In the genomic region with DNA sequence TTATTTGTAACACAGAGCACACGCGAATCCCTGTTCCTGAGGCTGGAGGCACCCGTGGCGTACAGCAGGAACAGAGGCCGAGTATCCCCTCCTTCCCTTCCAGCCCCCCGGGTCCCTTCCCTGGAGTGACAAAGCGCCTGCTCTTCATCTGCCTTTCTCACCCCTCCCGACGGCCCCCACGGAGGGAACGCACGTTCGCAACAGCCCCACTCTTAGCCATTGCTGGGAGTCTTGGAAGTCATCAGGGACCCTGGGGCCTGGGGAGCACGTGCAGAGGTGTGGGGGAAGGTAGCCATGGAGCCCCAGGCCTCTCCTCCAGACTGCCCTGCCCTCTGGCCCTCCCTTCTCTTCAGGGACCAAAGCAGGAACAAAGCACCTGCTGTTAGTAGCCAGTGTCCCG, we compare ENCODE assay signal across 1 cellular context.
TF ChIP-seq lines count a peak whose summit lies in the region.

No MANE protein-coding gene starts in this region.

TF ChIP-seq in HepG2, 621 proteins besides CTCF, POLR2A, EP300 and RAD21:
- TF ChIP-seq DPF2 (CRISPR knock-in tag; IDR thresholded peaks at IDR 0.05; ENCODE audit: borderline replicate concordance, low read depth) (no peak), ZNF17 (CRISPR knock-in tag; IDR thresholded peaks at IDR 0.05) (no peak), HDAC6 (IDR thresholded peaks at IDR 0.05; ENCODE audit: low read depth, low read length) (no peak), ATRX (CRISPR knock-in tag; IDR thresholded peaks at IDR 0.05; ENCODE audit: borderline replicate concordance) (no peak), ZNF670 (CRISPR knock-in tag; IDR thresholded peaks at IDR 0.05; ENCODE audit: borderline replicate concordance) (no peak)
- TF ChIP-seq, protein P1, sequence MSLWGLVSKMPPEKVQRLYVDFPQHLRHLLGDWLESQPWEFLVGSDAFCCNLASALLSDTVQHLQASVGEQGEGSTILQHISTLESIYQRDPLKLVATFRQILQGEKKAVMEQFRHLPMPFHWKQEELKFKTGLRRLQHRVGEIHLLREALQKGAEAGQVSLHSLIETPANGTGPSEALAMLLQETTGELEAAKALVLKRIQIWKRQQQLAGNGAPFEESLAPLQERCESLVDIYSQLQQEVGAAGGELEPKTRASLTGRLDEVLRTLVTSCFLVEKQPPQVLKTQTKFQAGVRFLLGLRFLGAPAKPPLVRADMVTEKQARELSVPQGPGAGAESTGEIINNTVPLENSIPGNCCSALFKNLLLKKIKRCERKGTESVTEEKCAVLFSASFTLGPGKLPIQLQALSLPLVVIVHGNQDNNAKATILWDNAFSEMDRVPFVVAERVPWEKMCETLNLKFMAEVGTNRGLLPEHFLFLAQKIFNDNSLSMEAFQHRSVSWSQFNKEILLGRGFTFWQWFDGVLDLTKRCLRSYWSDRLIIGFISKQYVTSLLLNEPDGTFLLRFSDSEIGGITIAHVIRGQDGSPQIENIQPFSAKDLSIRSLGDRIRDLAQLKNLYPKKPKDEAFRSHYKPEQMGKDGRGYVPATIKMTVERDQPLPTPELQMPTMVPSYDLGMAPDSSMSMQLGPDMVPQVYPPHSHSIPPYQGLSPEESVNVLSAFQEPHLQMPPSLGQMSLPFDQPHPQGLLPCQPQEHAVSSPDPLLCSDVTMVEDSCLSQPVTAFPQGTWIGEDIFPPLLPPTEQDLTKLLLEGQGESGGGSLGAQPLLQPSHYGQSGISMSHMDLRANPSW (CRISPR knock-in tag; IDR thresholded peaks at IDR 0.05; ENCODE audit: borderline replicate concordance): no peak
